32 cellular contexts compared by ENCODE assay signal in the genomic region with DNA sequence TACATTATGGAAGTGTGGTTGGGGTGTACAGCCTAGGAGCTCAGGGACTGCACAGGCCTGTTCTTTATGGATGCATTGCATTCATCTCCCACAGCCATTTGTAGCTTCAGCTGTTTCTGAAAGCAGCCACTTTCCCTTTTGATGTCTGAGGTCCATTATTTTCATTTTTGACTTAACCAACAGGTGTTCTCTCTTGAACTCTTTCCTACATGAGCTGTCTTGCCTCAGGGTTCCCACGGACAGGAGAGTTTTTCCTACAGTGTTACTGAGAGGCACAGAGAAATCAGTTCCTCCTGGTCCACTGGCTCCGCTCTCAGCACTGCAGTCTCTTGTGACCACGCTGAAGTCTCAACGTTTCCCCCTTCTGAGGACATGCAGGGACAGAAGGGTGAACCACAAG.
"Had no signal": no experiment of that assay in that cellular context is flagged by ENCODE, and none has a peak within 500 bp of the region (broad histone marks: within the 10 kb centered on the region; RNA-seq: fewer than 3 reads in every experiment).

No MANE protein-coding gene starts in this region.

- H3K9me3 Mint-ChIP-seq: activated naive CD4-positive, alpha-beta T cell treated with anti-CD3 and anti-CD28 coated beads for 36 hours; activated naive CD8-positive, alpha-beta T cell treated with anti-CD3 and anti-CD28 coated beads for 36 hours; activated T-helper 1 cell treated with anti-CD3 and anti-CD28 coated beads, Interleukin-12 subunit alpha, Interleukin-12 subunit beta, Interleukin-2, Interleukin-4 antibody, amounts not matched to agents 30 ng/mL and 10 ng/mL and 1 ng/mL, durations not matched to agents 14 hours and 24 hours and 36 hours; nephron progenitor cell had no signal

- H3K4me1 ChIP-seq: parathyroid adenoma, suprapubic skin, tibial artery had no signal

- H3K27me3 Mint-ChIP-seq: activated naive CD8-positive, alpha-beta T cell treated with anti-CD3 and anti-CD28 coated beads for 36 hours had no signal

- H3K4me3 Mint-ChIP-seq: activated naive CD4-positive, alpha-beta T cell treated with anti-CD3 and anti-CD28 coated beads for 36 hours; activated naive CD8-positive, alpha-beta T cell treated with anti-CD3 and anti-CD28 coated beads for 36 hours; activated T-helper 1 cell treated with anti-CD3 and anti-CD28 coated beads, Interleukin-12 subunit alpha, Interleukin-12 subunit beta, Interleukin-2, Interleukin-4 antibody, amounts not matched to agents 30 ng/mL and 10 ng/mL and 1 ng/mL, durations not matched to agents 14 hours and 24 hours and 36 hours; nephron progenitor cell had no signal

- H3K79me2 ChIP-seq: hepatocyte, parathyroid adenoma had no signal

- FAIRE-seq: frontal cortex, TTC549 had no signal

- H3K27ac Mint-ChIP-seq: activated naive CD4-positive, alpha-beta T cell treated with anti-CD3 and anti-CD28 coated beads for 36 hours; activated naive CD8-positive, alpha-beta T cell treated with anti-CD3 and anti-CD28 coated beads for 36 hours; activated T-helper 1 cell treated with anti-CD3 and anti-CD28 coated beads, Interleukin-12 subunit alpha, Interleukin-12 subunit beta, Interleukin-2, Interleukin-4 antibody, amounts not matched to agents 30 ng/mL and 10 ng/mL and 1 ng/mL, durations not matched to agents 14 hours and 24 hours and 36 hours; nephron progenitor cell had no signal

- H3K4me3 ChIP-seq: adrenal gland, body of pancreas, coronary artery, dorsolateral prefrontal cortex, hepatocyte, mucosa of descending colon, right atrium auricular region, suprapubic skin, tibial artery had no signal

- DNase-seq: activated CD4-positive, alpha-beta T cell treated with anti-CD3 and anti-CD28 coated beads for 48 hours; activated CD4-positive, alpha-beta T cell treated with anti-CD3 and anti-CD28 coated beads, Interleukin-2, amount 50 U/mL, for 48 hours; activated CD8-positive, alpha-beta memory T cell treated with anti-CD3 and anti-CD28 coated beads for 24 hours; activated effector memory CD4-positive, alpha-beta T cell treated with anti-CD3 and anti-CD28 coated beads, Interleukin-2, amount 50 U/mL, for 16 hours; activated naive CD4-positive, alpha-beta T cell treated with anti-CD3 and anti-CD28 coated beads for 36 hours; activated naive CD8-positive, alpha-beta T cell treated with anti-CD3 and anti-CD28 coated beads for 36 hours; adrenal gland; aorta; body of pancreas; dorsolateral prefrontal cortex; effector memory CD4-positive, alpha-beta T cell; islet precursor cell; left cardiac atrium; left ventricle myocardium superior; mucosa of descending colon; nephron progenitor cell; occipital lobe; stimulated activated CD4-positive, alpha-beta T cell treated with anti-CD3 and anti-CD28 coated beads, Interleukin-15, amount 100 ng/mL, for 24 hours; stimulated activated CD4-positive, alpha-beta T cell treated with anti-CD3 and anti-CD28 coated beads, Interleukin-2, amount 100 ng/mL, for 24 hours; stimulated activated naive CD4-positive, alpha-beta T cell; T-helper 9 cell; tibial artery had no signal

- H3K9ac ChIP-seq: parathyroid adenoma had no signal

- H3K36me3 ChIP-seq: adrenal gland, right atrium auricular region, suprapubic skin, tibial artery had no signal

- H3K27ac ChIP-seq: adrenal gland, body of pancreas, coronary artery, hepatocyte, parathyroid adenoma, right atrium auricular region, suprapubic skin, tibial artery, VCaP had no signal

- H3K9me3 ChIP-seq: adrenal gland, body of pancreas, mucosa of descending colon, right atrium auricular region, suprapubic skin, tibial artery had no signal

- H3K4me1 Mint-ChIP-seq: activated naive CD8-positive, alpha-beta T cell treated with anti-CD3 and anti-CD28 coated beads for 36 hours had no signal

- H3K27me3 ChIP-seq: adrenal gland, body of pancreas, dorsolateral prefrontal cortex, hepatocyte, right atrium auricular region, suprapubic skin, tibial artery had no signal

- ATAC-seq: activated CD4-positive, CD25-positive, alpha-beta regulatory T cell treated with anti-CD3 and anti-CD28 coated beads, Interleukin-2, amount 50 U/mL, for 24 hours; body of pancreas; left cardiac atrium; left ventricle myocardium superior; mucosa of descending colon had no signal

- H3K4me2 ChIP-seq: hepatocyte had no signal

- H2AFZ ChIP-seq: hepatocyte, parathyroid adenoma had no signal
